ENCODE assay signal across 26 cellular contexts in the genomic region with DNA sequence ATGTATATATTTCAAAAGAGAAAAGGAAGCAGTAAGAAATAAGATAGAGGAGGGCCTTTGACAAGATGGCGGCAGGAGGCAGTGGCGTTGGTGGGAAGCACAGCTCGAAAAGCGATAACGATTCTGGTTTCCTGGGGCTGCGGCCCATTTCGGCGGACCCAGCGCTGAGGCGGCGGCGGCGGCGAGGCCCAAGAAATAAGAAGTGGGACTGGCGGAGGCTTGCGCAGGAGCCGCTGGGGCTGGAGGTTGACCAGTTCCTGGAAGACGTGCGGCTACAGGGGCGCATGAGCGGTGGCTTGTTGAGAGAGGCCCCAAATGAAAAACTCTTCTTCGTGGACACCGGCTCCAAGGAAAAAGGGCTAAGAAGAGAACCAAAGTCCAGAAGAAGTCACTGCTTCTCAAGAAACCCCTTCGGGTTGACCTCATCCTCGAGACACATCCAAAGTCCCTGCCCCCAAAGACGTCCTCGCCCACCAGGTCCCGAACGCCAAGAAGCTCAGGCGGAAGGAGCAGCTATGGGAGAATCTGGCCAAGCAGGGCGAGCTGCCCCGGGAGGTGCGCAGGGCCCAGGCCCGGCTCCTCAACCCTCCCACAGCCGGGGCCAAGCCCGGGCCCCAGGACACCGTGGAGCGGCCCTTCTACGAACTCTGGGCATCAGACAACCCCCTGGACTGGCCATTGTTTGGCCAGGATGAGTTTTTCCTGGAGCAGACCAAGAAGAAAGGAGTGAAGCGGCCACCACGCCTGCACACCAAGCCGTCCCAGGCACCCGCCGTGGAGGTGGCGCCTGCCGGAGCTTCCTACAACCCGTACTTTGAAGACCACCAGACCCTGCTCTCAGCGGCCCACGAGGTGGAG.
DNase-seq lines count a peak whose midpoint lies in the region; ATAC-seq, FAIRE-seq and TF ChIP-seq lines count a peak whose summit lies in the region.
"Had no signal": no experiment of that assay in that cellular context is flagged by ENCODE, and none has a peak within 500 bp of the region (broad histone marks: within the 10 kb centered on the region; RNA-seq: fewer than 3 reads in every experiment).

No MANE protein-coding gene starts in this region.

- no peak for TF ChIP-seq EP300 in K562 (IDR thresholded peaks at IDR 0.05; ENCODE audit: low read length)

- H3K4me3 Mint-ChIP-seq in CD8-positive, alpha-beta memory T cell: no peak overlapping the region
- H3K4me3 Mint-ChIP-seq: CD14-positive monocyte; CD4-positive, alpha-beta T cell; GM23338; H9; HFFc6 had no signal

- peaks cover 3 to 7% (median 6%) of the 10 kb centered on the region in 5 donors for H3K9me3 Mint-ChIP-seq in CD8-positive, alpha-beta memory T cell
- H3K9me3 Mint-ChIP-seq: GM23338, H9 had no signal

- no peak overlapping the region for H3K4me3 ChIP-seq in CD8-positive, alpha-beta memory T cell (ENCODE audit: low read length)
- H3K4me3 ChIP-seq in K562 (peak overlapping the region; percentile 72), neuronal stem cell (ENCODE audit: low read length in 2 of 2) (no peak overlapping the region), testis (peak overlapping the region; percentile 43 to 56), mucosa of descending colon (no peak overlapping the region)
- H3K4me3 ChIP-seq: A549; BLaER1 treated with 17β-estradiol and CSF1 and Interleukin-3, amounts not matched to agents 10 nM and 100 nM; GM23338 had no signal

- TF ChIP-seq CTCF in K562 (IDR thresholded peaks at IDR 0.05 in 2 of 3, conservative IDR thresholded peaks at IDR 0.05 in 1 of 3; ENCODE audit: insufficient read depth in 2 of 3, low read depth in 1 of 3, low read length in 3 of 3): no peak
- no peak for TF ChIP-seq CTCF in testis (IDR thresholded peaks at IDR 0.05)
- TF ChIP-seq CTCF in mucosa of descending colon (IDR thresholded peaks at IDR 0.05): no peak

- no peaks in the 10 kb centered on the region for H3K9me3 ChIP-seq in CD8-positive, alpha-beta memory T cell (ENCODE audit: low read length)
- H3K9me3 ChIP-seq in K562 (replicated peaks; ENCODE audit: control insufficient read depth, insufficient read depth, low read depth, low read length): no peaks in the 10 kb centered on the region
- H3K9me3 ChIP-seq in neuronal stem cell (replicated peaks in 1 of 2; ENCODE audit: control insufficient read depth in 2 of 2, insufficient read depth in 1 of 2, low read depth in 1 of 2, low read length in 2 of 2): no peaks in the 10 kb centered on the region
- H3K9me3 ChIP-seq in testis: no peaks in the 10 kb centered on the region
- no peaks in the 10 kb centered on the region for H3K9me3 ChIP-seq in mucosa of descending colon
- H3K9me3 ChIP-seq: BE2C had no signal

- TF ChIP-seq POLR2A in K562 (conservative IDR thresholded peaks at IDR 0.05) (peak; percentile 80), testis (IDR thresholded peaks at IDR 0.05) (no peak)

- DNase-seq in CD8-positive, alpha-beta memory T cell: no peak
- DNase-seq in K562 (ENCODE audit: extremely low read depth in 1 of 4, low spot score in 3 of 4) (peak; percentile 47 to 82 (median 59)), neuronal stem cell (ENCODE audit: low spot score) (no peak), testis (peak; percentile 58), mucosa of descending colon (no peak)
- DNase-seq: 8988T; ACHN; AML-193; BE2C; Calu3; CD4-positive, alpha-beta T cell; COR-L47; DMS53; DMS79 treated with DMSO at 0.1 percent for 48 hours; HFFc6 had no signal

- no peak overlapping the region for H4K91ac ChIP-seq in neuronal stem cell (ENCODE audit: low read depth, low read length, poor library complexity)

- peak overlapping the region; percentile 57 for H3K27ac ChIP-seq in CD8-positive, alpha-beta memory T cell (ENCODE audit: low read depth, low read length)
- peak overlapping the region; percentile 92 for H3K27ac ChIP-seq in K562 (ENCODE audit: extremely low read depth, low read depth, low read length)
- no peak overlapping the region for H3K27ac ChIP-seq in neuronal stem cell (replicated peaks; ENCODE audit: low read length)
- peak overlapping the region; percentile 52 to 70 for H3K27ac ChIP-seq in testis
- H3K27ac ChIP-seq: A549; BLaER1 treated with 17β-estradiol and CSF1 and Interleukin-3, amounts not matched to agents 10 nM and 100 nM had no signal

- H3K27ac Mint-ChIP-seq in CD8-positive, alpha-beta memory T cell: no peak overlapping the region
- H3K27ac Mint-ChIP-seq: CD14-positive monocyte; CD4-positive, alpha-beta T cell; GM23338; H9; HFFc6 had no signal

- H2BK15ac ChIP-seq in neuronal stem cell (ENCODE audit: low read length): no peak overlapping the region

- no peak overlapping the region for H2BK120ac ChIP-seq in neuronal stem cell (ENCODE audit: low read depth, low read length)

- no peaks in the 10 kb centered on the region for H3K36me3 ChIP-seq in CD8-positive, alpha-beta memory T cell (ENCODE audit: insufficient read depth, low read length)
- peaks cover 3% of the 10 kb centered on the region; the same call in 2 of the 3 replicates for H3K36me3 ChIP-seq in K562 (ENCODE audit: control insufficient read depth, insufficient read depth, low read length)
- no peaks in the 10 kb centered on the region for H3K36me3 ChIP-seq in neuronal stem cell (replicated peaks in 1 of 2; ENCODE audit: control insufficient read depth in 2 of 2, insufficient read depth in 2 of 2, low read length in 2 of 2)
- no peaks in the 10 kb centered on the region for H3K36me3 ChIP-seq in testis (ENCODE audit: low read depth, missing control alignments)
- no peaks in the 10 kb centered on the region for H3K36me3 ChIP-seq in mucosa of descending colon (ENCODE audit: low read depth)
- H3K36me3 ChIP-seq: BE2C; BLaER1 treated with 17β-estradiol and CSF1 and Interleukin-3, amounts not matched to agents 10 nM and 100 nM had no signal

- H2BK5ac ChIP-seq in neuronal stem cell (ENCODE audit: low read length): no peak overlapping the region

- H4K20me1 ChIP-seq in K562 (replicated peaks; ENCODE audit: control insufficient read depth, insufficient read depth, low read length): no peaks in the 10 kb centered on the region
- H4K20me1 ChIP-seq: BLaER1 treated with 17β-estradiol and CSF1 and Interleukin-3, amounts not matched to agents 10 nM and 100 nM had no signal

- no peak overlapping the region for H2BK12ac ChIP-seq in neuronal stem cell (ENCODE audit: low read length)

- CTCF ChIA-PET in CD8-positive, alpha-beta memory T cell (lab: Charles Lee): no interaction called here
- CTCF ChIA-PET in K562 (lab: Yijun Ruan, JAX; ENCODE audit: low intra/inter-chr PET ratio): no interaction called here

- H4K8ac ChIP-seq in neuronal stem cell (ENCODE audit: low read depth, low read length): no peak overlapping the region

- no peaks in the 10 kb centered on the region for H3K4me1 Mint-ChIP-seq in CD8-positive, alpha-beta memory T cell
- H3K4me1 Mint-ChIP-seq: CD14-positive monocyte had no signal

- no peaks in the 10 kb centered on the region for H3K36me3 Mint-ChIP-seq in CD8-positive, alpha-beta memory T cell
- H3K36me3 Mint-ChIP-seq: CD14-positive monocyte had no signal

- H3K9ac ChIP-seq in K562 (ENCODE audit: insufficient read depth in 1 of 2, low read depth in 2 of 2, low read length in 2 of 2) (peak overlapping the region; percentile 78 to 94), neuronal stem cell (ENCODE audit: low read depth, low read length, poor library complexity) (no peak overlapping the region)
- H3K9ac ChIP-seq: BLaER1 treated with 17β-estradiol and CSF1 and Interleukin-3, amounts not matched to agents 10 nM and 100 nM had no signal

- TF ChIP-seq RAD21 in K562 (CRISPR knock-in tag; conservative IDR thresholded peaks at IDR 0.05 in 1 of 2, IDR thresholded peaks at IDR 0.05 in 1 of 2): no peak; a peak in 2 of 4 replicates

- H3K27me3 Mint-ChIP-seq in CD8-positive, alpha-beta memory T cell: peaks cover 2 to 3% of the 10 kb centered on the region in 2 donors
- H3K27me3 Mint-ChIP-seq: CD4-positive, alpha-beta T cell had no signal

- peaks cover 62% of the 10 kb centered on the region for H3K79me2 ChIP-seq in K562 (ENCODE audit: control insufficient read depth, insufficient read depth, low read length)

- H2AK5ac ChIP-seq in neuronal stem cell (ENCODE audit: low read depth, low read length): no peak overlapping the region

- peak; percentile 61 for FAIRE-seq in K562 (lab: Jason Lieb, UNC)
- FAIRE-seq: G401.6, GM12892, GM19239 had no signal

- H3K14ac ChIP-seq in neuronal stem cell (ENCODE audit: low read length): peak overlapping the region; percentile 38

- intact Hi-C loops in K562 (cut with micrococcal nuclease) (loop anchor here (5.0 to 10.0 kb wide), 4 partner anchors 57 to 319 kb away; no protein-coding TSS in a partner anchor), testis (cut with DNase I; ENCODE audit: low total_unique reads) (no loop called here), mucosa of descending colon (cut with DNase I, micrococcal nuclease) (no loop called here)

- 1% methylated on average over 45 of the region's 49 CpGs for WGBS in K562 (ENCODE audit: insufficient coverage, low coverage, missing lambda C conversion rate)
- no CpG with 5 or more reads among the region's 49 CpGs for WGBS in neuronal stem cell (ENCODE audit: extremely low coverage in 2 of 2, insufficient read length in 2 of 2, insufficient replicate concordance in 1 of 2), 2 donors
- WGBS in testis, 2 donors: 77% methylated on average over 30 to 43 of the region's 49 CpGs

- BruUV-seq in K562 (replicated peaks; lab: Mats Ljungman, UMichigan): TSS peak; percentile 84

- H3K23ac ChIP-seq in neuronal stem cell (ENCODE audit: low read depth, low read length, poor library complexity): no peak overlapping the region

- no peaks in the 10 kb centered on the region for H3K9me1 ChIP-seq in K562 (ENCODE audit: control insufficient read depth, insufficient read depth, low read length)

- no peaks in the 10 kb centered on the region for H3K27me3 ChIP-seq in CD8-positive, alpha-beta memory T cell (ENCODE audit: insufficient read depth, low read length, poor library complexity, severe bottlenecking)
- no peaks in the 10 kb centered on the region for H3K27me3 ChIP-seq in K562 (ENCODE audit: control insufficient read depth in 2 of 2, insufficient read depth in 2 of 2, low read length in 2 of 2)
- H3K27me3 ChIP-seq in neuronal stem cell (ENCODE audit: control insufficient read depth in 3 of 3, insufficient read depth in 3 of 3, low read depth in 1 of 3, low read length in 3 of 3): no peaks in the 10 kb centered on the region
- no peaks in the 10 kb centered on the region for H3K27me3 ChIP-seq in testis
- H3K27me3 ChIP-seq: BE2C; BLaER1 treated with 17β-estradiol and CSF1 and Interleukin-3, amounts not matched to agents 10 nM and 100 nM had no signal

- H3K79me1 ChIP-seq in neuronal stem cell (ENCODE audit: low read depth, low read length): no peaks in the 10 kb centered on the region

- no peak overlapping the region for H3K18ac ChIP-seq in neuronal stem cell (ENCODE audit: low read length)

- POLR2A ChIA-PET in CD8-positive, alpha-beta memory T cell (lab: Charles Lee): no interaction called here
- POLR2A ChIA-PET in K562 (lab: Yijun Ruan, JAX): interaction anchor here (0.8 to 2.2 kb wide), 5 partner anchors 9 to 110 kb away, joined by 3 to 13 read pairs (median 3); no protein-coding TSS in a partner anchor

- H3K4me2 ChIP-seq in K562 (ENCODE audit: insufficient read depth, low read length): peak overlapping the region; percentile 88
- no peak overlapping the region for H3K4me2 ChIP-seq in neuronal stem cell (ENCODE audit: insufficient read depth, low read length, poor library complexity, severe bottlenecking)
- H3K4me2 ChIP-seq: A549; BLaER1 treated with 17β-estradiol and CSF1 and Interleukin-3, amounts not matched to agents 10 nM and 100 nM; GM23338 had no signal

- in situ Hi-C loops in K562 (cut with MboI): no loop called here

- H3K4me1 ChIP-seq in CD8-positive, alpha-beta memory T cell (ENCODE audit: insufficient read depth, low read length): no peaks in the 10 kb centered on the region
- H3K4me1 ChIP-seq in K562 (replicated peaks in 1 of 2; ENCODE audit: control insufficient read depth in 2 of 2, insufficient read depth in 2 of 2, low read length in 2 of 2) (peaks cover 9 to 20% of the 10 kb centered on the region in 2 experiments; a peak in 4 of 5 replicates), neuronal stem cell (ENCODE audit: control insufficient read depth in 2 of 2, insufficient read depth in 1 of 2, low read depth in 1 of 2, low read length in 2 of 2) (no peaks in the 10 kb centered on the region), testis (no peaks in the 10 kb centered on the region), mucosa of descending colon (ENCODE audit: low read depth) (no peaks in the 10 kb centered on the region)
- H3K4me1 ChIP-seq: A549; BE2C; BLaER1 treated with 17β-estradiol and CSF1 and Interleukin-3, amounts not matched to agents 10 nM and 100 nM had no signal

- no peak overlapping the region for H3K4ac ChIP-seq in neuronal stem cell (ENCODE audit: low read length)

- ATAC-seq in K562: peak; percentile 76
- no peak for ATAC-seq in GM18867 (IDR thresholded peaks at IDR 0.05; ENCODE audit: unreplicated experiment)
- ATAC-seq in HG03097 (IDR thresholded peaks at IDR 0.05; ENCODE audit: low FRiP score, unreplicated experiment): no peak
- no peak for ATAC-seq in mucosa of descending colon
- ATAC-seq: A549, HCT116 had no signal

- H2AFZ ChIP-seq in K562 (ENCODE audit: low read depth, low read length): peak overlapping the region; percentile 67
- no peak overlapping the region for H2AFZ ChIP-seq in neuronal stem cell (ENCODE audit: low read length)
- H2AFZ ChIP-seq: GM23338 had no signal

Comparison
In these comparisons a context has a peak if more than half of its experiments do, and no peak if none do; other contexts are left out.
1. DNase-seq: peak in K562 (4 of 4) and testis (single experiment); none in CD8-positive, alpha-beta memory T cell (0 of 5), neuronal stem cell (single experiment) and mucosa of descending colon (0 of 3).
2. H3K4me3 ChIP-seq: peak in K562 (single experiment) and testis (2 of 2); none in CD8-positive, alpha-beta memory T cell (single experiment), neuronal stem cell (0 of 2) and mucosa of descending colon (single experiment).